Comparison of ENCODE assay signal across 8 cellular contexts in genomic region chr19:44072543-44073401, GRCh38. TPM values are rescaled to one million over a fixed set of nuclear protein-coding genes. Genes with fewer than 3 reads are reported as not detected.
DNase-seq lines count a peak whose midpoint lies in the region; ATAC-seq and TF ChIP-seq lines count a peak whose summit lies in the region.

No MANE protein-coding gene starts in this region.

- H3K27ac ChIP-seq in adrenal gland, result no peak overlapping the region

- H3K4me1 Mint-ChIP-seq in stimulated activated memory B cell treated with anti-CD40 and anti-IgM and Interleukin-4, amounts not matched to agents 10 μg/mL and 1 μg/mL and 100 μg/mL, for 72 hours, result peaks cover 23% of the 10 kb centered on the region

- TF ChIP-seq POLR2A in adrenal gland (IDR thresholded peaks at IDR 0.05), result no peak

- peaks cover 2% of the 10 kb centered on the region; the same call in 1 of the 2 replicates for H3K4me1 ChIP-seq in HAP-1
- H3K4me1 ChIP-seq in adrenal gland (replicated peaks in 1 of 2), result peaks cover 0 to 7% of the 10 kb centered on the region in 2 donors

- no peak for DNase-seq in AG09309 (ENCODE audit: low read depth)
- no peak for DNase-seq in HAP-1 (ENCODE audit: low spot score in 2 of 2)
- DNase-seq in adrenal gland, result no peak
- peak; percentile 12 for DNase-seq in iPS-NIHi7 (ENCODE audit: extremely low spot score)
- DNase-seq in ureter (ENCODE audit: low spot score), result no peak

- H3K27me3 Mint-ChIP-seq in stimulated activated memory B cell treated with anti-CD40 and anti-IgM and Interleukin-4, amounts not matched to agents 10 μg/mL and 1 μg/mL and 100 μg/mL, for 72 hours, result no peaks in the 10 kb centered on the region

- in situ Hi-C loops in HAP-1 (cut with MboI; ENCODE audit: low sequenced_read_pairs), result no loop called here

- H3K27ac Mint-ChIP-seq in stimulated activated memory B cell treated with anti-CD40 and anti-IgM and Interleukin-4, amounts not matched to agents 10 μg/mL and 1 μg/mL and 100 μg/mL, for 72 hours, result peak overlapping the region; percentile 83

- H3K27me3 ChIP-seq in HAP-1 (ENCODE audit: low read depth), result no peaks in the 10 kb centered on the region
- no peaks in the 10 kb centered on the region for H3K27me3 ChIP-seq in adrenal gland

- peaks cover 6% of the 10 kb centered on the region; the same call in 1 of the 2 replicates for H3K9me3 ChIP-seq in HAP-1
- no peaks in the 10 kb centered on the region for H3K9me3 ChIP-seq in adrenal gland (replicated peaks in 1 of 3)

- TF ChIP-seq CTCF in AG09309 (IDR thresholded peaks at IDR 0.05; ENCODE audit: control insufficient read depth, insufficient read depth, low read depth, low read length, missing control alignments) (no peak), adrenal gland (IDR thresholded peaks at IDR 0.05) (no peak)

- peak overlapping the region; percentile 90 for H3K4me3 Mint-ChIP-seq in stimulated activated memory B cell treated with anti-CD40 and anti-IgM and Interleukin-4, amounts not matched to agents 10 μg/mL and 1 μg/mL and 100 μg/mL, for 72 hours

- WGBS in adrenal gland, 4 donors, result 19 to 26% (median 22%) methylated on average over 16 to 18 of the region's 18 CpGs

- intact Hi-C loops in adrenal gland (cut with DNase I), result no loop called here

- peaks cover 33% of the 10 kb centered on the region for H3K36me3 Mint-ChIP-seq in stimulated activated memory B cell treated with anti-CD40 and anti-IgM and Interleukin-4, amounts not matched to agents 10 μg/mL and 1 μg/mL and 100 μg/mL, for 72 hours

- no peaks in the 10 kb centered on the region for H3K36me3 ChIP-seq in HAP-1 (replicated peaks)
- peaks cover 0 to 7% of the 10 kb centered on the region in 2 donors for H3K36me3 ChIP-seq in adrenal gland (replicated peaks in 1 of 2)

- ATAC-seq in stimulated activated memory B cell treated with anti-CD40 and anti-IgM and Interleukin-4, amounts not matched to agents 10 μg/mL and 1 μg/mL and 100 μg/mL, for 72 hours, result no peak
- ATAC-seq in HG02970 (IDR thresholded peaks at IDR 0.05; ENCODE audit: low FRiP score, unreplicated experiment) (no peak), HG02610 (IDR thresholded peaks at IDR 0.05; ENCODE audit: unreplicated experiment) (no peak)

- H3K9me3 Mint-ChIP-seq in stimulated activated memory B cell treated with anti-CD40 and anti-IgM and Interleukin-4, amounts not matched to agents 10 μg/mL and 1 μg/mL and 100 μg/mL, for 72 hours, result peaks cover 24% of the 10 kb centered on the region

- H3K4me3 ChIP-seq in AG09309 (ENCODE audit: control insufficient read depth, low read depth, low read length), result peak overlapping the region; percentile 84
- peak overlapping the region; percentile 46 for H3K4me3 ChIP-seq in HAP-1
- H3K4me3 ChIP-seq in adrenal gland, result peak overlapping the region in 3 of 4 donors; percentile 10 to 72 (median 72)

RNA-seq across cellular contexts. Expression of gene ZNF284, which starts 0.8 kb away (rescaled TPM):
- total RNA-seq in adrenal gland (1 to 10 TPM; 1.8 to 3.6 (median 2.8) TPM), ureter (2.0 TPM)
- 1 to 10 TPM; 1.1 to 2.7 (median 2.0) TPM for polyA plus RNA-seq in adrenal gland

RNA-seq across cellular contexts. Expression of gene ZNF223, which starts 20.9 kb away (rescaled TPM):
- total RNA-seq in adrenal gland, result 1 to 10 TPM; 1.6 to 8.8 (median 6.1) TPM
- 1 to 10 TPM; 4.9 to 6.6 (median 4.9) TPM for polyA plus RNA-seq in adrenal gland
- total RNA-seq in ureter, result 16.9 TPM

RNA-seq across cellular contexts. Expression of gene ZNF224, which starts 21.4 kb away (rescaled TPM):
- 10 to 100 TPM; 14.6 to 35.1 (median 28.2) TPM for total RNA-seq in adrenal gland
- 10 to 100 TPM; 14.5 to 44.6 (median 30.8) TPM for polyA plus RNA-seq in adrenal gland
- total RNA-seq in ureter, result 32.6 TPM

RNA-seq across cellular contexts. Expression of gene ZNF225, which starts 40.4 kb away (rescaled TPM):
- total RNA-seq in adrenal gland, result 10 to 100 TPM in 1 of 8 donors, 1 to 10 TPM in 7; 3.3 to 10.3 (median 6.1) TPM
- 1 to 10 TPM; 2.5 to 5.3 (median 3.0) TPM for polyA plus RNA-seq in adrenal gland
- total RNA-seq in ureter, result 5.1 TPM

RNA-seq across cellular contexts. Expression of gene ZNF222, which starts 47.6 kb away (rescaled TPM):
- total RNA-seq in adrenal gland, result 1 to 10 TPM; 2.3 to 8.3 (median 4.4) TPM
- polyA plus RNA-seq in adrenal gland, result 1 to 10 TPM; 4.1 to 7.8 (median 4.5) TPM
- total RNA-seq in ureter, result 4.9 TPM
